In the genomic region with DNA sequence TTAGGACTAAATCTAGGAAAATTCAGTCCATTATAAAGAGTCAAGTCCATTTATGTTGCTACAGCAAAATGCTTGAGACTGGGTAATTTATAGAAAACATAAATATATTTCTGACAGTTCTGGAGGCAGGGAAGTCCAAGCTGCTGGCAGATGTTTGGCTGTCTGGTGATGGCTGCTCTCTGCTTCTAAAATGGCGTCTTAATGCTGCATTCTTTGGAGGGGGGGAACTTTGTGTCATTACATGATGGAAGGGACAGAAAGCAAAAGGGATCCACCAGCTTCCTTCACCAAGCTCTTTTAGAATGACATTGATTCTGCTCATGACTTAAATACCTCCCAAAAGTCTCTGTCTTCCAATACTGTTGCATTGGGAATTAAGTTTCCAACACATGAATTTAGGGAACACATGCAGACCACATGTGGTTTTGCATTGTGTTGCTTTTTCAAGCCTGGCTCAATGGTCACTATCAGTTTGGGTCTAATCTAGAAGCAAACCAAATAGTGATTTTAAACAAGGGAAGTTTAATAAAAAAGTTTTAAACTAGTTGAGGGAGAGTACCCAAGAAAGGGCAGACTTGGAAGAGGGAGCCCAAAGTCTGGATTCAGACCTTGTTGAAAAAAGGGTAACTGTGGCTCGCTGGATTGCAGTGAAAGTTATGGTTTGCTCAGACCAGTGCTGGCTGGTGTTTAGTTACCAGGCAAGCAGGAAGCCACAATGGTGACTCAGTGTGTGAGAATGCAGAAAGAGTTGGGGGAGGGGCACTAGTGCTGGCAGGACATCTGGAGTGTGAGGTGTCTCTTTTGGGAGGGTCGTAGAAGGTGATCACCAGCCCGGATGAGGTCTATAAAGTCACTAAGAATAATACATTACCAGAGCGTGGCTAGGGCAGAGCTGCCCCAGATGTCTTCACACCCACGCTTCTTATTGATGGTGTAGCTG, we compare ENCODE assay signal across 8 cellular contexts. TPM values are rescaled to one million over a fixed set of nuclear protein-coding genes. Genes with fewer than 3 reads are reported as not detected.
DNase-seq lines count a peak whose midpoint lies in the region; ATAC-seq and TF ChIP-seq lines count a peak whose summit lies in the region.

No MANE protein-coding gene starts in this region.

- 0 out of 2 replicates have a peak, but pooled peaks cover 4% of the 10 kb centered on the region for H3K9me3 ChIP-seq in ES-I3 (ENCODE audit: control insufficient read depth, insufficient read depth, low read length)

- no peaks in the 10 kb centered on the region for H3K9me3 Mint-ChIP-seq in effector memory CD8-positive, alpha-beta T cell

- peak; percentile 37 for DNase-seq in RPMI8226
- DNase-seq in epithelial cell of proximal tubule (ENCODE audit: low read depth), result peak; percentile 51
- peak; percentile 5 to 19 for DNase-seq in stimulated activated CD4-positive, alpha-beta T cell treated with anti-CD3 and anti-CD28 coated beads, Interleukin-2, amount 100 ng/mL, for 24 hours
- no peak for DNase-seq in NCI-H748 treated with DMSO at 0.1 percent for 48 hours (lab: John Stamatoyannopoulos, UW)
- no peak for DNase-seq in effector memory CD8-positive, alpha-beta T cell

- peak overlapping the region in 1 of 2 donors; percentile 39 for H3K27ac Mint-ChIP-seq in effector memory CD8-positive, alpha-beta T cell

- peaks cover 3% of the 10 kb centered on the region for H3K36me3 Mint-ChIP-seq in effector memory CD8-positive, alpha-beta T cell (ENCODE audit: insufficient read depth)

- H3K4me3 Mint-ChIP-seq in effector memory CD8-positive, alpha-beta T cell, result no peak overlapping the region

- ATAC-seq in GM19438 (IDR thresholded peaks at IDR 0.05; ENCODE audit: low read depth, unreplicated experiment) (peak; percentile 82), HG03342 (IDR thresholded peaks at IDR 0.05; ENCODE audit: unreplicated experiment) (peak; percentile 82)
- no peak for ATAC-seq in effector memory CD8-positive, alpha-beta T cell (replicated peaks)

- H3K27me3 Mint-ChIP-seq in effector memory CD8-positive, alpha-beta T cell, result peaks cover 6 to 25% of the 10 kb centered on the region in 2 donors

- peaks cover 37% of the 10 kb centered on the region for H3K4me1 ChIP-seq in ES-I3 (ENCODE audit: insufficient read depth, low read length)

- no peak overlapping the region for H3K4me3 ChIP-seq in epithelial cell of proximal tubule (ENCODE audit: low read depth, low read length)

- H3K36me3 ChIP-seq in ES-I3 (ENCODE audit: insufficient read depth, low read length), result no peaks in the 10 kb centered on the region; the same call in 1 of the 2 replicates

- H3K9ac ChIP-seq in ES-I3 (ENCODE audit: low read depth, low read length), result peak overlapping the region; percentile 10

- H3K4me1 Mint-ChIP-seq in effector memory CD8-positive, alpha-beta T cell (ENCODE audit: low read depth in 2 of 2), result peaks cover 0 to 8% of the 10 kb centered on the region in 2 donors

- TF ChIP-seq CTCF in epithelial cell of proximal tubule (conservative IDR thresholded peaks at IDR 0.05; ENCODE audit: low read depth, low read length), result no peak

RNA-seq across cellular contexts. Expression of a gene that starts 30.8 kb away (rescaled TPM):
- 6.4 and 12.9 TPM in 2 replicates for total RNA-seq in epithelial cell of proximal tubule

RNA-seq across cellular contexts. Expression of a gene that starts 30.8 kb away (rescaled TPM):
- total RNA-seq in epithelial cell of proximal tubule, result 1.9 TPM in 1 of 2 replicates, not detected in the other

Comparison
In these comparisons a context has a peak if more than half of its experiments do, and no peak if none do; other contexts are left out.
1. DNase-seq: peak in RPMI8226 (single experiment), epithelial cell of proximal tubule (single experiment) and stimulated activated CD4-positive, alpha-beta T cell treated with anti-CD3 and anti-CD28 coated beads, Interleukin-2, amount 100 ng/mL, for 24 hours (2 of 2); none in NCI-H748 treated with DMSO at 0.1 percent for 48 hours (single experiment) and effector memory CD8-positive, alpha-beta T cell (0 of 3).